8 cellular contexts compared by ENCODE assay signal in genomic region chr4:152780267-152780811, GRCh38. TPM values are rescaled to one million over a fixed set of nuclear protein-coding genes. Genes with fewer than 3 reads are reported as not detected.
A peak's percentile ranks its signal among the peaks of the same experiment; 100 is the strongest.
DNase-seq lines count a peak whose midpoint lies in the region; ATAC-seq and TF ChIP-seq lines count a peak whose summit lies in the region.

No MANE protein-coding gene starts in this region.

- H3K4me1 Mint-ChIP-seq in neural crest cell: peaks cover 58% of the 10 kb centered on the region

- peak; percentile 18 for ATAC-seq in HG02840 (IDR thresholded peaks at IDR 0.05; ENCODE audit: low FRiP score, unreplicated experiment)

- H3K4me2 ChIP-seq in fibroblast of lung (ENCODE audit: extremely low read depth, insufficient read depth, low read length): peak overlapping the region; percentile 88

- H3K9me3 Mint-ChIP-seq in neural crest cell: no peaks in the 10 kb centered on the region

- peak overlapping the region; percentile 94 for H3K27ac Mint-ChIP-seq in neural crest cell (ENCODE audit: unreplicated experiment)

- no peak for TF ChIP-seq CTCF in fibroblast of lung (conservative IDR thresholded peaks at IDR 0.05 in 1 of 2, IDR thresholded peaks at IDR 0.05 in 1 of 2; ENCODE audit: low read depth in 1 of 2, low read length in 2 of 2)
- no peak for TF ChIP-seq CTCF in neural crest cell (conservative IDR thresholded peaks at IDR 0.05)

- peaks cover 47% of the 10 kb centered on the region for H3K79me2 ChIP-seq in fibroblast of lung (ENCODE audit: control insufficient read depth, insufficient read depth, low read length)

- H3K4me1 ChIP-seq in fibroblast of lung (ENCODE audit: control insufficient read depth, extremely low read depth, insufficient read depth, low read length): peaks cover 2% of the 10 kb centered on the region

- peak overlapping the region; percentile 88 for H3K9ac ChIP-seq in fibroblast of lung (ENCODE audit: insufficient read depth, low read length)

- peak; percentile 28 for DNase-seq in D341Med (ENCODE audit: low spot score)
- peak; percentile 12 for DNase-seq in SW480 (ENCODE audit: low spot score)
- DNase-seq in fibroblast of lung (ENCODE audit: low read depth in 2 of 2): peak in 1 of 2 donors; percentile 25
- DNase-seq in neural crest cell (ENCODE audit: low read depth, low spot score): no peak
- DNase-seq in 8988T: no peak
- DNase-seq in NCI-H526 (lab: John Stamatoyannopoulos, UW): no peak
- DNase-seq in SK-N-DZ (ENCODE audit: low spot score): no peak

- no peaks in the 10 kb centered on the region for H3K27me3 Mint-ChIP-seq in neural crest cell (ENCODE audit: low read depth)

- peak overlapping the region; percentile 100 for H3K4me3 Mint-ChIP-seq in neural crest cell

- no peaks in the 10 kb centered on the region for H4K20me1 ChIP-seq in fibroblast of lung (ENCODE audit: control insufficient read depth, extremely low read depth, insufficient read depth, low read length)

- H3K4me3 ChIP-seq in fibroblast of lung (replicated peaks in 1 of 4; ENCODE audit: control extremely low read depth in 1 of 4, insufficient read depth in 1 of 4, low read depth in 3 of 4, low read length in 4 of 4): peak overlapping the region; percentile 80 to 96 (median 93)

- H3K9me3 ChIP-seq in fibroblast of lung (ENCODE audit: control insufficient read depth, insufficient read depth, low read depth, low read length): no peaks in the 10 kb centered on the region

- H3K27me3 ChIP-seq in fibroblast of lung (ENCODE audit: control insufficient read depth, insufficient read depth, low read length): no peaks in the 10 kb centered on the region

- H3K27ac ChIP-seq in fibroblast of lung (ENCODE audit: insufficient read depth, low read length): peak overlapping the region; percentile 94

- H3K36me3 ChIP-seq in fibroblast of lung (ENCODE audit: control insufficient read depth, insufficient read depth, low read length): no peaks in the 10 kb centered on the region

- H2AFZ ChIP-seq in fibroblast of lung (ENCODE audit: low read length): peak overlapping the region; percentile 88

- H3K36me3 Mint-ChIP-seq in neural crest cell (ENCODE audit: low read depth): no peaks in the 10 kb centered on the region

RNA-seq across cellular contexts. Expression of gene ARFIP1, which starts 0.6 kb away (rescaled TPM):
- total RNA-seq in fibroblast of lung (40.8 and 42.4 TPM in 2 replicates), neural crest cell (37.4 and 40.2 TPM in 2 replicates)
- 26.5 and 35.6 TPM in 2 replicates for polyA plus RNA-seq in fibroblast of lung
- 25.8 and 28.9 TPM in 2 replicates for polyA plus RNA-seq in fibroblast of lung (2012)
- polyA minus RNA-seq in fibroblast of lung (ENCODE audit: low replicate concordance): 1.0 and 4.2 TPM in 2 replicates
- 19.6 and 20.1 TPM in 2 replicates for polyA plus RNA-seq in SK-N-DZ (2014; cell fraction: cytosol; rRNA removed)
- polyA plus RNA-seq in SK-N-DZ (2014; cell fraction: nucleus; rRNA removed): 14.1 and 15.1 TPM in 2 replicates

RNA-seq across cellular contexts. Expression of gene TIGD4, which starts 0.8 kb away (rescaled TPM):
- total RNA-seq in fibroblast of lung (under 0.01 TPM in 2 replicates), neural crest cell (3.8 and 3.9 TPM in 2 replicates)
- polyA plus RNA-seq in fibroblast of lung: 0.03 and 0.08 TPM in 2 replicates
- polyA plus RNA-seq in fibroblast of lung (2012): not detected in 2 replicates
- not detected in 2 replicates for polyA minus RNA-seq in fibroblast of lung (ENCODE audit: low replicate concordance)
- 1.2 and 1.8 TPM in 2 replicates for polyA plus RNA-seq in SK-N-DZ (2014; cell fraction: cytosol; rRNA removed)
- 0.68 and 1.9 TPM in 2 replicates for polyA plus RNA-seq in SK-N-DZ (2014; cell fraction: nucleus; rRNA removed)

Comparison
In these comparisons a context has a peak if more than half of its experiments do, and no peak if none do; other contexts are left out.
1. DNase-seq: peak in D341Med (single experiment) and SW480 (single experiment); none in neural crest cell (single experiment), 8988T (single experiment), NCI-H526 (0 of 2) and SK-N-DZ (single experiment).